8 cellular contexts compared by ENCODE assay signal in genomic region chr4:112144546-112145325, GRCh38. TPM values are rescaled to one million over a fixed set of nuclear protein-coding genes. Genes with fewer than 3 reads are reported as not detected.
DNase-seq lines count a peak whose midpoint lies in the region; ATAC-seq, FAIRE-seq and TF ChIP-seq lines count a peak whose summit lies in the region.

No MANE protein-coding gene starts in this region.

- H4K20me1 ChIP-seq in GM12878 (ENCODE audit: control insufficient read depth, insufficient read depth): no peaks in the 10 kb centered on the region

- in situ Hi-C loops in GM12878 (cut with MboI): no loop called here

- no peak overlapping the region for H2BK120ac ChIP-seq in mesendoderm (ENCODE audit: low read depth, low read length)

- FAIRE-seq in GM12878 (lab: Jason Lieb, UNC): no peak

- ATAC-seq in GM12878 (no peak), upper lobe of right lung (no peak)

- RAD21 ChIA-PET in GM12878 (lab: Charles Lee; ENCODE audit: unreplicated experiment): no interaction called here

- TF ChIP-seq POLR2A in GM12878 (IDR thresholded peaks at IDR 0.05; ENCODE audit: low read depth, low read length): no peak

- H2BK5ac ChIP-seq in mesendoderm (ENCODE audit: low read length): no peak overlapping the region

- H2BK15ac ChIP-seq in mesendoderm (replicated peaks; ENCODE audit: low read depth): no peak overlapping the region

- H3K9ac ChIP-seq in GM12878 (ENCODE audit: control insufficient read depth, insufficient read depth, low read length): no peak overlapping the region
- peak overlapping the region; percentile 35 for H3K9ac ChIP-seq in mesendoderm (ENCODE audit: low read length)

- no peak for TF ChIP-seq RAD21 in GM12878 (IDR thresholded peaks at IDR 0.05; ENCODE audit: insufficient read depth, low read depth, low read length)

- no peak overlapping the region for H4K8ac ChIP-seq in mesendoderm (ENCODE audit: low read depth, low read length)

- CTCF ChIA-PET in GM12878 (lab: Yijun Ruan, JAX): no interaction called here

- no peak overlapping the region for H4K5ac ChIP-seq in mesendoderm (ENCODE audit: low read length)

- intact Hi-C loops in GM12878 (cut with micrococcal nuclease; ENCODE audit: unreplicated experiment): loop anchor here (5.0 kb wide), 1 partner anchor 42 kb away; no protein-coding TSS in a partner anchor
- intact Hi-C loops in upper lobe of right lung (cut with DNase I): no loop called here

- no peak overlapping the region; the same call in 1 of the 2 replicates for H3K4me3 ChIP-seq in GM12878
- no peak overlapping the region for H3K4me3 ChIP-seq in mesendoderm (ENCODE audit: low read length)
- peak overlapping the region; percentile 85 for H3K4me3 ChIP-seq in upper lobe of right lung

- H2AFZ ChIP-seq in GM12878 (ENCODE audit: control insufficient read depth, low read depth, low read length): peak overlapping the region; percentile 10

- H3K27me3 ChIP-seq in GM12878 (replicated peaks in 1 of 2; ENCODE audit: control insufficient read depth in 2 of 2, insufficient read depth in 2 of 2, low read length in 1 of 2) (peaks cover 0 to 2% of the 10 kb centered on the region in 2 experiments; a peak in 2 of 4 replicates), mesendoderm (ENCODE audit: insufficient read depth, low read length, poor library complexity) (peaks cover 3% of the 10 kb centered on the region), upper lobe of right lung (no peaks in the 10 kb centered on the region)

- H2AK5ac ChIP-seq in mesendoderm (ENCODE audit: low read length): no peak overlapping the region

- H3K9me3 ChIP-seq in GM12878 (replicated peaks; ENCODE audit: control insufficient read depth, insufficient read depth, low read length) (no peaks in the 10 kb centered on the region), upper lobe of right lung (no peaks in the 10 kb centered on the region)

- H3K4me1 ChIP-seq in GM12878 (ENCODE audit: control insufficient read depth, insufficient read depth, low read length): peaks cover 5% of the 10 kb centered on the region; the same call in 1 of the 2 replicates
- H3K4me1 ChIP-seq in mesendoderm (ENCODE audit: control insufficient read depth, low read depth, low read length): no peaks in the 10 kb centered on the region
- H3K4me1 ChIP-seq in upper lobe of right lung: peaks cover 8% of the 10 kb centered on the region

- no peak overlapping the region for H3K4ac ChIP-seq in mesendoderm (ENCODE audit: low read depth, low read length)

- H3K4me2 ChIP-seq in GM12878 (ENCODE audit: control insufficient read depth, insufficient read depth) (peak overlapping the region; percentile 47), mesendoderm (ENCODE audit: low read length) (no peak overlapping the region)

- no peak overlapping the region for H3K27ac ChIP-seq in GM12878 (ENCODE audit: control insufficient read depth, insufficient read depth)
- H3K27ac ChIP-seq in mesendoderm (ENCODE audit: low read depth, low read length): no peak overlapping the region
- H3K27ac ChIP-seq in upper lobe of right lung: peak overlapping the region; percentile 88

- H3K23ac ChIP-seq in mesendoderm (ENCODE audit: low read length): no peak overlapping the region

- DNase-seq in activated gamma-delta T cell (lab: John Stamatoyannopoulos, UW) (peak; percentile 4), activated gamma-delta T cell treated with Interleukin-2 at 50 U/mL for 16 hours (no peak), GM12878 (ENCODE audit: low read depth, low spot score) (peak; percentile 16), mesendoderm (no peak), upper lobe of right lung (no peak), islet precursor cell (no peak), NCI-H524 (lab: John Stamatoyannopoulos, UW) (no peak), RKO (ENCODE audit: low spot score) (no peak)

- POLR2A ChIA-PET in GM12878 (lab: Charles Lee): no interaction called here

- SMC1A ChIA-PET in GM12878 (lab: Charles Lee; ENCODE audit: uncharacterized antibody, unreplicated experiment): no interaction called here

- H3K18ac ChIP-seq in mesendoderm (ENCODE audit: low read length): no peak overlapping the region

- H3K56ac ChIP-seq in mesendoderm (ENCODE audit: low read length): peak overlapping the region; percentile 54

- no TSS peak for BruUV-seq in GM12878 (replicated peaks; lab: Mats Ljungman, UMichigan)

- H3K79me2 ChIP-seq in GM12878 (ENCODE audit: control insufficient read depth, insufficient read depth, low read length): no peaks in the 10 kb centered on the region; the same call in 1 of the 2 replicates
- no peaks in the 10 kb centered on the region for H3K79me2 ChIP-seq in mesendoderm (ENCODE audit: control insufficient read depth, insufficient read depth, low read length)

- 77% methylated on average over 18 of the region's 20 CpGs for WGBS in GM12878 (ENCODE audit: insufficient coverage, insufficient replicate concordance, low lambda C conversion rate, missing lambda C conversion rate)
- WGBS in mesendoderm (ENCODE audit: extremely low coverage, insufficient coverage, low lambda C conversion rate): 100% methylated on average over 4 of the region's 20 CpGs

- H3K79me1 ChIP-seq in mesendoderm (ENCODE audit: low read length): no peaks in the 10 kb centered on the region

- no peak for TF ChIP-seq CTCF in GM12878 (IDR thresholded peaks at IDR 0.05 in 2 of 3, conservative IDR thresholded peaks at IDR 0.05 in 1 of 3; ENCODE audit: control insufficient read depth in 2 of 3, extremely low read depth in 1 of 3, insufficient read depth in 1 of 3, low read depth in 3 of 3, low read length in 3 of 3)
- no peak for TF ChIP-seq CTCF in upper lobe of right lung (IDR thresholded peaks at IDR 0.05)

- no peak for TF ChIP-seq EP300 in GM12878 (IDR thresholded peaks at IDR 0.05; ENCODE audit: borderline replicate concordance in 1 of 2, control insufficient read depth in 1 of 2, low read depth in 2 of 2, low read length in 2 of 2)

- H3K36me3 ChIP-seq in GM12878 (ENCODE audit: control insufficient read depth in 2 of 2, insufficient read depth in 2 of 2, low read length in 1 of 2) (no peaks in the 10 kb centered on the region), mesendoderm (ENCODE audit: control insufficient read depth, insufficient read depth, low read length) (no peaks in the 10 kb centered on the region), upper lobe of right lung (no peaks in the 10 kb centered on the region)

TF ChIP-seq in GM12878, 131 proteins besides CTCF, POLR2A, EP300 and RAD21 (continues in another document):
- TF ChIP-seq SREBF2 (IDR thresholded peaks at IDR 0.05; ENCODE audit: low read length): no peak
- no peak for TF ChIP-seq FOXM1 (IDR thresholded peaks at IDR 0.05; ENCODE audit: low read depth, low read length)
- no peak for TF ChIP-seq PKNOX1 (IDR thresholded peaks at IDR 0.05)
- TF ChIP-seq TARDBP (IDR thresholded peaks at IDR 0.05; ENCODE audit: borderline replicate concordance): no peak
- TF ChIP-seq REST (IDR thresholded peaks at IDR 0.05; ENCODE audit: low read depth, low read length): no peak

RNA-seq across cellular contexts. Expression of gene FAM241A, which starts 0.5 kb away (rescaled TPM):
- 1.1 and 1.2 TPM in 2 replicates for total RNA-seq in GM12878 (2013; cell fraction: nucleolus; rRNA removed)
- 2.0 and 2.3 TPM in 2 replicates for total RNA-seq in GM12878 (2014; rRNA removed)
- 2.7 and 2.8 TPM in 2 replicates for total RNA-seq in GM12878 (2014; rRNA removed; fragmentation: Illumina TruSeq; extraction: Trizol)
- total RNA-seq in GM12878 (2021): 2.1 and 2.2 TPM in 2 replicates
- polyA plus RNA-seq in GM12878 (2011; ENCODE audit: low read depth): 0.54 TPM
- polyA plus RNA-seq in GM12878 (2011; rRNA removed): 0.20 and 0.22 TPM in 2 replicates
- polyA plus RNA-seq in GM12878 (2011; cell fraction: cytosol; rRNA removed): 0.04 and 0.07 TPM in 2 replicates
- 0.09 and 0.10 TPM in 2 replicates for polyA plus RNA-seq in GM12878 (2011; cell fraction: nucleus; rRNA removed)
- 1.2 and 1.3 TPM in 2 replicates for polyA plus RNA-seq in GM12878 (2012)
- polyA plus RNA-seq in GM12878 (2014; fragmentation: Illumina TruSeq; extraction: Trizol): 3.2 and 4.5 TPM in 2 replicates
- 1 to 10 TPM in 1 of 2 experiments, under 1 TPM in 1; 0.82 to 1.4 TPM for polyA plus RNA-seq in GM12878 (2014; fragmentation: Nextera tagmentation; extraction: Ambion mirVana)
- polyA plus RNA-seq in GM12878 (2014; rRNA removed): 2.0 and 2.6 TPM in 2 replicates
- 1 to 10 TPM; 7.0 to 7.5 TPM for polyA plus RNA-seq in GM12878 (2016; fragmentation: Nextera tagmentation; extraction: Ambion mirVana)
- polyA minus RNA-seq in GM12878 (2011; rRNA and poly(A)+ RNA removed): 0.26 and 0.29 TPM in 2 replicates
- not detected in 2 replicates for polyA minus RNA-seq in GM12878 (2011; cell fraction: cytosol; rRNA and poly(A)+ RNA removed)
- 0.48 and 1.1 TPM in 2 replicates for polyA minus RNA-seq in GM12878 (2011; cell fraction: nucleus; rRNA and poly(A)+ RNA removed)
- 0.39 TPM for polyA plus RNA-seq in mesendoderm (2013, experiment 1 of 2)
- polyA plus RNA-seq in mesendoderm (2013, experiment 2 of 2): 0.43 TPM
- total RNA-seq in upper lobe of right lung: 6.3 TPM

Comparison
In these comparisons a context has a peak if more than half of its experiments do, and no peak if none do; other contexts are left out.
1. DNase-seq: peak in activated gamma-delta T cell (single experiment) and GM12878 (single experiment); none in activated gamma-delta T cell treated with Interleukin-2 at 50 U/mL for 16 hours (single experiment), mesendoderm (single experiment), upper lobe of right lung (single experiment), islet precursor cell (single experiment), NCI-H524 (0 of 2) and RKO (single experiment).